13 cellular contexts compared by ENCODE assay signal in genomic region chr5:142568271-142568995, GRCh38.
DNase-seq lines count a peak whose midpoint lies in the region; ATAC-seq and TF ChIP-seq lines count a peak whose summit lies in the region.
"Had no signal": no experiment of that assay in that cellular context is flagged by ENCODE, and none has a peak within 500 bp of the region (broad histone marks: within the 10 kb centered on the region; RNA-seq: fewer than 3 reads in every experiment).

No MANE protein-coding gene starts in this region.

- no peak for TF ChIP-seq EP300 in gastroesophageal sphincter (IDR thresholded peaks at IDR 0.05)

- TF ChIP-seq CTCF in gastroesophageal sphincter (IDR thresholded peaks at IDR 0.05), result no peak
- TF ChIP-seq CTCF in nephron (IDR thresholded peaks at IDR 0.05; ENCODE audit: unreplicated experiment in 3 of 3), result no peak
- TF ChIP-seq CTCF in progenitor cell of endocrine pancreas (IDR thresholded peaks at IDR 0.05; ENCODE audit: unreplicated experiment), result no peak

- intact Hi-C loops in aorta (cut with DNase I), result no loop called here

- H3K36me3 Mint-ChIP-seq in nephron (ENCODE audit: low read depth) (no peaks in the 10 kb centered on the region), progenitor cell of endocrine pancreas (ENCODE audit: insufficient read depth) (no peaks in the 10 kb centered on the region)
- H3K36me3 Mint-ChIP-seq in T-helper 2 cell treated with Interferon-gamma antibody and Interleukin-4, amounts not matched to agents 5 μg/mL and 100 μg/mL, for 36 hours (ENCODE audit: low read depth), result no peaks in the 10 kb centered on the region

- H3K4me1 ChIP-seq in gastroesophageal sphincter (peaks cover 0 to 29% (median 9%) of the 10 kb centered on the region in 3 donors), aorta (ENCODE audit: control insufficient read depth in 1 of 2, insufficient read depth in 2 of 2, low read length in 2 of 2) (peaks cover 0 to 2% of the 10 kb centered on the region in 2 donors)
- H3K4me1 ChIP-seq: pancreas had no signal

- DNase-seq in astrocyte of the hippocampus (ENCODE audit: low read depth, low spot score), result peak; percentile 33
- DNase-seq in aorta, result peak in 1 of 2 donors; percentile 56
- no peak for DNase-seq in T-helper 2 cell treated with Interferon-gamma antibody and Interleukin-4, amounts not matched to agents 5 μg/mL and 100 μg/mL, for 36 hours (ENCODE audit: low spot score)
- no peak for DNase-seq in progenitor cell of endocrine pancreas (ENCODE audit: low spot score, unreplicated experiment)
- no peak for DNase-seq in UCSD-AML1 (lab: John Stamatoyannopoulos, UW; ENCODE audit: unreplicated experiment)
- DNase-seq: activated CD8-positive, alpha-beta memory T cell treated with anti-CD3 and anti-CD28 coated beads, Interleukin-2, amount 50 U/mL, for 4 hours; anterior cingulate cortex; NCI-H1436; NCI-H524 treated with DMSO at 0.1 percent for 48 hours; pancreas had no signal

- peak; percentile 22 for ATAC-seq in gastroesophageal sphincter
- ATAC-seq in aorta (ENCODE audit: low FRiP score), result peak; percentile 68

- H3K4me3 ChIP-seq in gastroesophageal sphincter, result no peak overlapping the region
- no peak overlapping the region for H3K4me3 ChIP-seq in aorta (ENCODE audit: low read length in 2 of 2)
- H3K4me3 ChIP-seq: pancreas had no signal

- H3K27me3 Mint-ChIP-seq in nephron (ENCODE audit: low read depth), result no peaks in the 10 kb centered on the region
- H3K27me3 Mint-ChIP-seq in T-helper 2 cell treated with Interferon-gamma antibody and Interleukin-4, amounts not matched to agents 5 μg/mL and 100 μg/mL, for 36 hours (ENCODE audit: low read depth), result peaks cover 5% of the 10 kb centered on the region
- H3K27me3 Mint-ChIP-seq in progenitor cell of endocrine pancreas, result peaks cover 17% of the 10 kb centered on the region

- H3K27ac Mint-ChIP-seq in nephron (peak overlapping the region; percentile 89 to 92 (median 91)), progenitor cell of endocrine pancreas (no peak overlapping the region)
- no peak overlapping the region for H3K27ac Mint-ChIP-seq in T-helper 2 cell treated with Interferon-gamma antibody and Interleukin-4, amounts not matched to agents 5 μg/mL and 100 μg/mL, for 36 hours

- H3K4me1 Mint-ChIP-seq in nephron (peaks cover 67% of the 10 kb centered on the region), progenitor cell of endocrine pancreas (ENCODE audit: low read depth) (peaks cover 11% of the 10 kb centered on the region)
- H3K4me1 Mint-ChIP-seq in T-helper 2 cell treated with Interferon-gamma antibody and Interleukin-4, amounts not matched to agents 5 μg/mL and 100 μg/mL, for 36 hours (ENCODE audit: low read depth), result no peaks in the 10 kb centered on the region

- WGBS in gastroesophageal sphincter (ENCODE audit: low coverage in 1 of 2), 2 donors, result 23 to 50% methylated on average over 1 to 7 of the region's 10 CpGs
- 12% methylated on average over 10 of the region's 10 CpGs for WGBS in aorta, 2 donors

- H3K4me3 Mint-ChIP-seq in nephron, result peak overlapping the region in 2 of 3 experiments; percentile 13 to 56
- H3K4me3 Mint-ChIP-seq in T-helper 2 cell treated with Interferon-gamma antibody and Interleukin-4, amounts not matched to agents 5 μg/mL and 100 μg/mL, for 36 hours, result no peak overlapping the region
- no peak overlapping the region for H3K4me3 Mint-ChIP-seq in progenitor cell of endocrine pancreas (ENCODE audit: low read depth)

- no peak for TF ChIP-seq POLR2A in gastroesophageal sphincter (IDR thresholded peaks at IDR 0.05)

- no peaks in the 10 kb centered on the region for H3K27me3 ChIP-seq in gastroesophageal sphincter
- H3K27me3 ChIP-seq in aorta (ENCODE audit: control insufficient read depth in 1 of 2, insufficient read depth in 2 of 2, low read length in 1 of 2), result no peaks in the 10 kb centered on the region
- H3K27me3 ChIP-seq: pancreas had no signal

- H3K9me3 ChIP-seq in gastroesophageal sphincter (no peaks in the 10 kb centered on the region), aorta (ENCODE audit: control insufficient read depth, low read length) (no peaks in the 10 kb centered on the region)
- H3K9me3 ChIP-seq: pancreas had no signal

- no peaks in the 10 kb centered on the region for H3K9me3 Mint-ChIP-seq in nephron
- no peaks in the 10 kb centered on the region for H3K9me3 Mint-ChIP-seq in T-helper 2 cell treated with Interferon-gamma antibody and Interleukin-4, amounts not matched to agents 5 μg/mL and 100 μg/mL, for 36 hours
- H3K9me3 Mint-ChIP-seq in progenitor cell of endocrine pancreas (ENCODE audit: low read depth), result no peaks in the 10 kb centered on the region

- no peaks in the 10 kb centered on the region for H3K36me3 ChIP-seq in gastroesophageal sphincter
- H3K36me3 ChIP-seq in aorta (ENCODE audit: control insufficient read depth in 1 of 2, insufficient read depth in 2 of 2, low read length in 1 of 2), result no peaks in the 10 kb centered on the region
- H3K36me3 ChIP-seq: pancreas had no signal

- H3K27ac ChIP-seq in gastroesophageal sphincter, result peak overlapping the region; percentile 60 to 84 (median 78)
- peak overlapping the region; percentile 16 to 91 for H3K27ac ChIP-seq in aorta (ENCODE audit: low read depth in 1 of 2, low read length in 2 of 2)
- H3K27ac ChIP-seq: RWPE1 had no signal

Comparison
In these comparisons a context has a peak if more than half of its experiments do, and no peak if none do; other contexts are left out.
1. H3K27ac Mint-ChIP-seq: peak in nephron (3 of 3); none in T-helper 2 cell treated with Interferon-gamma antibody and Interleukin-4, amounts not matched to agents 5 μg/mL and 100 μg/mL, for 36 hours (single experiment) and progenitor cell of endocrine pancreas (single experiment).
2. H3K4me3 Mint-ChIP-seq: peak in nephron (2 of 3); none in T-helper 2 cell treated with Interferon-gamma antibody and Interleukin-4, amounts not matched to agents 5 μg/mL and 100 μg/mL, for 36 hours (single experiment) and progenitor cell of endocrine pancreas (single experiment).